Comparison of ENCODE assay signal across 24 cellular contexts in the genomic region with DNA sequence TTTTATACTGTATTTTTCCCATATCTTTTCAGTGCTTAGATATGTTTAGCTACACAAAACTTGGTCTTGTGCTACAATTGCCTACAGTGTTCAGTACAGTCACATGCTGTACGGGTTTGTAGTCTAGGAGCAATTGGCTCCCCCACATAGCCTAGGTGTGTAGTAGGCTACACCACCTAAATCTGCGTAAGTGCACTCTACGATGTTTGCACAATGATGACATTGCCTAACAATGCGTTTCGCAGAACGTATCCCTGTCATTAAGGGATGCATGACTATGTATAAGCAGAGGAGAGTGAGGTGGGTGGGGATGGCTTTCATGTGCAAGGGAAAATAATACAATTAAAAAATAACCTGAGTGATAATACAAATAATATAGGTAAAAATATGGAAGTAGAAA.
"Had no signal": no experiment of that assay in that cellular context is flagged by ENCODE, and none has a peak within 500 bp of the region (broad histone marks: within the 10 kb centered on the region; RNA-seq: fewer than 3 reads in every experiment).

No MANE protein-coding gene starts in this region.

- H3K36me3 ChIP-seq: brain microvascular endothelial cell, esophagus squamous epithelium, spleen, tibial nerve had no signal

- H3K27ac ChIP-seq: brain microvascular endothelial cell, epithelial cell of prostate, esophagus squamous epithelium, spleen, tibial nerve had no signal

- H3K9me3 ChIP-seq: esophagus squamous epithelium, tibial nerve had no signal

- ATAC-seq: left lobe of liver; natural killer cell treated with Interleukin-12 subunit alpha and Interleukin-12 subunit beta and Interleukin-15 and Interleukin-18, amount 100 ng/mL, for 72 hours; right cardiac atrium had no signal

- H3K27me3 ChIP-seq: brain microvascular endothelial cell, esophagus squamous epithelium, spleen, tibial nerve had no signal

- H3K4me1 ChIP-seq: esophagus squamous epithelium, spleen, tibial nerve had no signal

- H3K4me3 ChIP-seq: esophagus squamous epithelium, lung, spleen, tibial nerve had no signal

- DNase-seq: activated CD4-positive, alpha-beta memory T cell treated with anti-CD3 and anti-CD28 coated beads for 36 hours; activated CD4-positive, alpha-beta T cell treated with anti-CD3 and anti-CD28 coated beads, Interleukin-2, amount 10 ng/mL, durations not matched to agents 24 days and 14 days; activated CD4-positive, CD25-positive, alpha-beta regulatory T cell treated with anti-CD3 and anti-CD28 coated beads, Interleukin-2, amount 50 U/mL, for 72 hours; activated CD8-positive, alpha-beta memory T cell treated with anti-CD3 and anti-CD28 coated beads, Interleukin-2, amount 50 U/mL, for 4 hours; activated effector memory CD4-positive, alpha-beta T cell treated with anti-CD3 and anti-CD28 coated beads, Interleukin-2, amount 50 U/mL, for 16 hours; activated naive CD4-positive, alpha-beta T cell treated with anti-CD3 and anti-CD28 coated beads, Interleukin-2, amount 10 ng/mL, durations not matched to agents 7 days and 5 days; activated naive CD8-positive, alpha-beta T cell treated with anti-CD3 and anti-CD28 coated beads, Interleukin-2, amount 10 ng/mL, durations not matched to agents 7 days and 5 days; activated T-cell treated with anti-CD3 and anti-CD28 coated beads, Interleukin-2, amount 50 U/mL, for 1 hour; brain microvascular endothelial cell; central memory CD4-positive, alpha-beta T cell; endodermal cell; esophagus squamous epithelium; foreskin melanocyte; kidney glomerular epithelial cell; mesendoderm; posterior cingulate gyrus; right cardiac atrium; spleen; stimulated activated naive CD4-positive, alpha-beta T cell treated with Interleukin-2 at 50 U/mL for 16 hours had no signal
